Comparison of ENCODE assay signal across 8 cellular contexts in the genomic region with DNA sequence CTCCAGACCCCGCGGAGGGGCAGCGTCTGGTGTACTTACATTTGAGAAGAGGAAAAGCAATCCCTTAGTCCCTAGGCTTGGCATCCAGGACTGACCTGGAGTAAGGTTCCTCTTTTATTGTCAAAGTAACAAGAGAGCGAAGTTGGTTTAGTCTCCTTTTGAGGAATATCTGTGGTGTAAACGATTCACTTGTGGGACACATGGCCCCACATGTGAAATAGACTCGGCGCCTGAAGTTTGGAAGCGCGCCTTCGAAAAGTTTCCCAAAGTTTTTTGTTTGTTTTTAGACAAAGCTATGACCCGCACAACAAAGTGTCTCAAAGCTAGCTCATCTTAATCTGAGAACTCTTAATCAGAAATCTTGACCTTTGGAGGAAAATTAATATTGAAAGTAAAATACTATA. TPM values are rescaled to one million over a fixed set of nuclear protein-coding genes. Genes with fewer than 3 reads are reported as not detected.
DNase-seq lines count a peak whose midpoint lies in the region; ATAC-seq and TF ChIP-seq lines count a peak whose summit lies in the region.

No MANE protein-coding gene starts in this region.

- peak overlapping the region; percentile 75 for H3K4me3 ChIP-seq in MG63
- H3K4me3 ChIP-seq in mucosa of descending colon = peak overlapping the region; percentile 95

- no peak for TF ChIP-seq CTCF in Calu3 (IDR thresholded peaks at IDR 0.05; ENCODE audit: unreplicated experiment)
- no peak for TF ChIP-seq CTCF in mucosa of descending colon (IDR thresholded peaks at IDR 0.05)

- ATAC-seq in mucosa of descending colon = no peak
- no peak for ATAC-seq in HG03025 (IDR thresholded peaks at IDR 0.05; ENCODE audit: low FRiP score, unreplicated experiment)
- no peak for ATAC-seq in GM18520 (IDR thresholded peaks at IDR 0.05; ENCODE audit: unreplicated experiment)

- no peaks in the 10 kb centered on the region for H3K9me3 ChIP-seq in MG63
- H3K9me3 ChIP-seq in mucosa of descending colon = no peaks in the 10 kb centered on the region

- intact Hi-C loops in Calu3 (cut with micrococcal nuclease; ENCODE audit: unreplicated experiment) (no loop called here), mucosa of descending colon (cut with DNase I, micrococcal nuclease) (no loop called here)

- H3K9me3 Mint-ChIP-seq in Calu3 (ENCODE audit: low read depth, unreplicated experiment) = no peaks in the 10 kb centered on the region

- H3K27ac Mint-ChIP-seq in Calu3 (ENCODE audit: unreplicated experiment) = peak overlapping the region; percentile 59

- H3K36me3 Mint-ChIP-seq in Calu3 (ENCODE audit: insufficient read depth, unreplicated experiment) = peaks cover 43% of the 10 kb centered on the region

- peak overlapping the region; percentile 76 for H3K27ac ChIP-seq in caudate nucleus (ENCODE audit: low read depth, low read length)

- DNase-seq in Calu3 (no peak), MG63 (no peak), caudate nucleus (lab: John Stamatoyannopoulos, UW) (no peak), mucosa of descending colon (peak in 1 of 3 donors; percentile 35), NAMALWA (ENCODE audit: low spot score) (no peak)
- DNase-seq in activated effector memory CD4-positive, alpha-beta T cell treated with Interleukin-2 at 50 U/mL for 16 hours = no peak

- BruUV-seq in Calu3 (replicated peaks; lab: Mats Ljungman, UMichigan) = no TSS peak

- CTCF ChIA-PET in Calu3 (lab: Charles Lee) = interaction anchor here (0.6 kb wide), 1 partner anchor 62 kb away, joined by 9 read pairs; no protein-coding TSS in a partner anchor

- peaks cover 2% of the 10 kb centered on the region for H3K4me1 Mint-ChIP-seq in Calu3 (ENCODE audit: low read depth, unreplicated experiment)

- H3K4me3 Mint-ChIP-seq in Calu3 (ENCODE audit: low read depth, unreplicated experiment) = peak overlapping the region; percentile 96

- H3K27me3 Mint-ChIP-seq in Calu3 (ENCODE audit: unreplicated experiment) = no peaks in the 10 kb centered on the region

- peaks cover 13% of the 10 kb centered on the region for H3K36me3 ChIP-seq in MG63
- H3K36me3 ChIP-seq in mucosa of descending colon (ENCODE audit: low read depth) = no peaks in the 10 kb centered on the region

- H3K4me1 ChIP-seq in mucosa of descending colon (ENCODE audit: low read depth) = no peaks in the 10 kb centered on the region

- no peaks in the 10 kb centered on the region for H3K27me3 ChIP-seq in MG63

RNA-seq across cellular contexts. Expression of gene STYX, which starts 0.7 kb away (rescaled TPM):
- total RNA-seq in Calu3 (2022) (13.1 and 13.6 TPM in 2 replicates), mucosa of descending colon (10 to 100 TPM in 1 of 3 donors, 1 to 10 TPM in 2; 8.1 to 14.4 (median 9.5) TPM)
- total RNA-seq in MG63 (2014; rRNA removed; shearing (Covaris generic); ENCODE audit: low replicate concordance) = 12.1 and 23.7 TPM in 2 replicates

RNA-seq across cellular contexts. Expression of gene PSMC6, which starts 23.7 kb away (rescaled TPM):
- total RNA-seq in Calu3 (2022) = 104 TPM in 2 replicates
- total RNA-seq in MG63 (2014; rRNA removed; shearing (Covaris generic); ENCODE audit: low replicate concordance) = 116 and 135 TPM in 2 replicates
- 10 to 100 TPM; 68.1 to 70.3 (median 69.7) TPM for total RNA-seq in mucosa of descending colon

RNA-seq across cellular contexts. Expression of gene ERO1A, which starts 35.4 kb away (rescaled TPM):
- 117 and 129 TPM in 2 replicates for total RNA-seq in Calu3 (2022)
- 42.8 and 43.4 TPM in 2 replicates for total RNA-seq in MG63 (2014; rRNA removed; shearing (Covaris generic); ENCODE audit: low replicate concordance)
- total RNA-seq in mucosa of descending colon = 10 to 100 TPM; 45.1 to 67.5 (median 55.4) TPM
